8 cellular contexts compared by ENCODE assay signal in the genomic region with DNA sequence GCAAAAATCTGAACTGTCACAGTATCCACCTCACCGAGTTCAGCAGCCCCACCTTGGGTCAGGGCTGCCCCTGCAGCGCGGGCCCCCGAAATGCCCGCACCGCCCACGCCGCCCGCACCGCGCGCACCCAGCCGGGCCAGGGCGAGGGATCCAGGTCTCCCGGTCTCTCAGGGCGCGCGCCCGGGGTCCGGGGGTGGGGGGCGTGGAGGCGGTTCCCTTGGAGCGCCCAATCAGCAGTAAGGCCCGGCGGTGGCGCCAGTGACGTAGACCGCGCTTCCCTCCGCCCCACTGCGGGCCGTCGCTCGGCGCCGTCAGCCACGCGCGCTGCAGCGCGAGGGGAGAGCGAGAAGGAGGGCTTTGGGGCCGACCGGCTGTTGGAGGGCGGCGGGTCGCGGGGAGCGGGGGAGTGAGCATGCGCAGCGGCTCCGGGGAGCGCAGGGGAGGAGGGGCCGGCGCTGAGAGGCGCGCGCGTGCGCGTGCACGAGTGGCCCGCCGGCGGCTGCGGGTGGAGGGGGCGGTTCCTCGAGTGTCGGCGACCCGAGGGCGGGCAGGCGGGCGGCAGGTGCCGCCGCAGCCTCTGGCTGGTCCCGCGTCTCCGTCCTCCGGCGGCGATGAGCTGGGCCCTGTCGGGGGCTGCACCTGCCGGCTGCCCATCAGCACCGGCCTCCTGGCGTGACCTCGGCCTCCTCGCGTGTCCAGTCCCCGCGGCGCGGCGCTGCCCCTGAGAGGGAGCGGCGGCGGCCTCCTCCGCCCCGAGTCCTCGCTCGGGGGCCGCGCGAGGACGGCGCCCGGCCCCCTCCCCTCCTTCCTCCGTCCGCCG. TPM values are rescaled to one million over a fixed set of nuclear protein-coding genes. Genes with fewer than 3 reads are reported as not detected.
DNase-seq lines count a peak whose midpoint lies in the region; ATAC-seq, FAIRE-seq and TF ChIP-seq lines count a peak whose summit lies in the region.

A gene with protein sequence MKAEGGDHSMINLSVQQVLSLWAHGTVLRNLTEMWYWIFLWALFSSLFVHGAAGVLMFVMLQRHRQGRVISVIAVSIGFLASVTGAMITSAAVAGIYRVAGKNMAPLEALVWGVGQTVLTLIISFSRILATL (plus strand): TSS at position 521 of the 820 bp plus-strand sequence. CDS start 529 bp downstream, outside the sequence.

- H3K36me3 ChIP-seq in bronchial epithelial cell (ENCODE audit: control insufficient read depth, insufficient read depth, low read length), result no peaks in the 10 kb centered on the region

- peaks cover 18% of the 10 kb centered on the region for H3K4me1 Mint-ChIP-seq in WTC11

- DNase-seq in AG09309 (ENCODE audit: low read depth), result peak; percentile 31
- peak; percentile 98 for DNase-seq in NCI-H2227 (lab: John Stamatoyannopoulos, UW; ENCODE audit: unreplicated experiment)
- DNase-seq in WTC11 (ENCODE audit: low spot score), result peak; percentile 85
- peak; percentile 23 for DNase-seq in bronchial epithelial cell (ENCODE audit: low read depth)
- DNase-seq in iris pigment epithelial cell (ENCODE audit: low read depth), result peak; percentile 82
- peak; percentile 87 to 90 for DNase-seq in stimulated activated CD4-positive, alpha-beta T cell treated with anti-CD3 and anti-CD28 coated beads, Interleukin-12 subunit alpha, Interleukin-12 subunit beta, amount 100 ng/mL, for 24 hours (ENCODE audit: low read depth in 2 of 2)

- H3K4me3 ChIP-seq in AG09309 (ENCODE audit: control insufficient read depth, low read depth, low read length), result peak within 1 kb of the TSS; percentile 75
- peak within 1 kb of the TSS; percentile 56 for H3K4me3 ChIP-seq in bronchial epithelial cell (ENCODE audit: low read depth, low read length)

- TF ChIP-seq CTCF in AG09309 (IDR thresholded peaks at IDR 0.05; ENCODE audit: control insufficient read depth, insufficient read depth, low read depth, low read length, missing control alignments) (no peak), WTC11 (IDR thresholded peaks at IDR 0.05) (no peak), bronchial epithelial cell (IDR thresholded peaks at IDR 0.05; ENCODE audit: insufficient read depth, low read length, severe bottlenecking) (no peak)

- no peaks in the 10 kb centered on the region for H3K9me3 Mint-ChIP-seq in WTC11

- in situ Hi-C loops in GM18951 (cut with MboI; ENCODE audit: low sequenced_read_pairs, unreplicated experiment), result no loop called here

- no peak within 1 kb of the TSS for H3K27ac Mint-ChIP-seq in WTC11

- TF ChIP-seq POLR2A in GM18951 (IDR thresholded peaks at IDR 0.05; ENCODE audit: extremely low read depth, insufficient read depth, insufficient read length), result peak; percentile 66

- peak; percentile 98 for ATAC-seq in HG03175 (IDR thresholded peaks at IDR 0.05; ENCODE audit: unreplicated experiment)
- ATAC-seq in WTC11, result peak; percentile 91

- POLR2A ChIA-PET in WTC11 (lab: Charles Lee), result interaction anchor here (0.7 kb wide), 1 partner anchor 390 kb away, joined by 3 read pairs; no protein-coding TSS in a partner anchor

- H3K36me3 Mint-ChIP-seq in WTC11, result no peaks in the 10 kb centered on the region

- peaks cover 6% of the 10 kb centered on the region for H3K27me3 ChIP-seq in bronchial epithelial cell (ENCODE audit: control insufficient read depth, insufficient read depth, low read length)

- H3K4me3 Mint-ChIP-seq in WTC11, result peak within 1 kb of the TSS; percentile 76

- FAIRE-seq in bronchial epithelial cell (lab: Jason Lieb, UNC), result no peak

- H3K27me3 Mint-ChIP-seq in WTC11 (ENCODE audit: low read depth), result peaks cover 20% of the 10 kb centered on the region

- CTCF ChIA-PET in WTC11 (lab: Charles Lee), result interaction anchor here (0.6 to 1.0 kb wide), 2 partner anchors 41 to 583 kb away, joined by 3 to 4 read pairs; no protein-coding TSS in a partner anchor

TF ChIP-seq in WTC11, 78 proteins besides CTCF, POLR2A, EP300 and RAD21 (continues in another document):
- TF ChIP-seq NFYB (CRISPR knock-in tag; conservative IDR thresholded peaks at IDR 0.05; ENCODE audit: low read depth) (peak; percentile 61; the same call in 1 of the 2 replicates), ESRRA (CRISPR knock-in tag; IDR thresholded peaks at IDR 0.05; ENCODE audit: borderline replicate concordance) (0 out of 2 replicates have a peak, but pooled peaks have one; percentile 39), ZNF416 (CRISPR knock-in tag; IDR thresholded peaks at IDR 0.05) (no peak), SP1 (CRISPR knock-in tag; conservative IDR thresholded peaks at IDR 0.05) (peak; percentile 91), EMX1 (CRISPR knock-in tag; IDR thresholded peaks at IDR 0.05) (no peak)
- TF ChIP-seq, protein P1, sequence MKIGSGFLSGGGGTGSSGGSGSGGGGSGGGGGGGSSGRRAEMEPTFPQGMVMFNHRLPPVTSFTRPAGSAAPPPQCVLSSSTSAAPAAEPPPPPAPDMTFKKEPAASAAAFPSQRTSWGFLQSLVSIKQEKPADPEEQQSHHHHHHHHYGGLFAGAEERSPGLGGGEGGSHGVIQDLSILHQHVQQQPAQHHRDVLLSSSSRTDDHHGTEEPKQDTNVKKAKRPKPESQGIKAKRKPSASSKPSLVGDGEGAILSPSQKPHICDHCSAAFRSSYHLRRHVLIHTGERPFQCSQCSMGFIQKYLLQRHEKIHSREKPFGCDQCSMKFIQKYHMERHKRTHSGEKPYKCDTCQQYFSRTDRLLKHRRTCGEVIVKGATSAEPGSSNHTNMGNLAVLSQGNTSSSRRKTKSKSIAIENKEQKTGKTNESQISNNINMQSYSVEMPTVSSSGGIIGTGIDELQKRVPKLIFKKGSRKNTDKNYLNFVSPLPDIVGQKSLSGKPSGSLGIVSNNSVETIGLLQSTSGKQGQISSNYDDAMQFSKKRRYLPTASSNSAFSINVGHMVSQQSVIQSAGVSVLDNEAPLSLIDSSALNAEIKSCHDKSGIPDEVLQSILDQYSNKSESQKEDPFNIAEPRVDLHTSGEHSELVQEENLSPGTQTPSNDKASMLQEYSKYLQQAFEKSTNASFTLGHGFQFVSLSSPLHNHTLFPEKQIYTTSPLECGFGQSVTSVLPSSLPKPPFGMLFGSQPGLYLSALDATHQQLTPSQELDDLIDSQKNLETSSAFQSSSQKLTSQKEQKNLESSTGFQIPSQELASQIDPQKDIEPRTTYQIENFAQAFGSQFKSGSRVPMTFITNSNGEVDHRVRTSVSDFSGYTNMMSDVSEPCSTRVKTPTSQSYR (CRISPR knock-in tag; IDR thresholded peaks at IDR 0.05), result 0 out of 2 replicates have a peak, but pooled peaks have one; percentile 34
- TF ChIP-seq, protein P2, sequence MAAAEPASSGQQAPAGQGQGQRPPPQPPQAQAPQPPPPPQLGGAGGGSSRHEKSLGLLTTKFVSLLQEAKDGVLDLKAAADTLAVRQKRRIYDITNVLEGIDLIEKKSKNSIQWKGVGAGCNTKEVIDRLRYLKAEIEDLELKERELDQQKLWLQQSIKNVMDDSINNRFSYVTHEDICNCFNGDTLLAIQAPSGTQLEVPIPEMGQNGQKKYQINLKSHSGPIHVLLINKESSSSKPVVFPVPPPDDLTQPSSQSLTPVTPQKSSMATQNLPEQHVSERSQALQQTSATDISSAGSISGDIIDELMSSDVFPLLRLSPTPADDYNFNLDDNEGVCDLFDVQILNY (CRISPR knock-in tag; IDR thresholded peaks at IDR 0.05), result peak; percentile 82
- TF ChIP-seq, protein P3, sequence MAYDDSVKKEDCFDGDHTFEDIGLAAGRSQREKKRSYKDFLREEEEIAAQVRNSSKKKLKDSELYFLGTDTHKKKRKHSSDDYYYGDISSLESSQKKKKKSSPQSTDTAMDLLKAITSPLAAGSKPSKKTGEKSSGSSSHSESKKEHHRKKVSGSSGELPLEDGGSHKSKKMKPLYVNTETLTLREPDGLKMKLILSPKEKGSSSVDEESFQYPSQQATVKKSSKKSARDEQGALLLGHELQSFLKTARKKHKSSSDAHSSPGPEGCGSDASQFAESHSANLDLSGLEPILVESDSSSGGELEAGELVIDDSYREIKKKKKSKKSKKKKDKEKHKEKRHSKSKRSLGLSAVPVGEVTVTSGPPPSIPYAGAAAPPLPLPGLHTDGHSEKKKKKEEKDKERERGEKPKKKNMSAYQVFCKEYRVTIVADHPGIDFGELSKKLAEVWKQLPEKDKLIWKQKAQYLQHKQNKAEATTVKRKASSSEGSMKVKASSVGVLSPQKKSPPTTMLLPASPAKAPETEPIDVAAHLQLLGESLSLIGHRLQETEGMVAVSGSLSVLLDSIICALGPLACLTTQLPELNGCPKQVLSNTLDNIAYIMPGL (CRISPR knock-in tag; IDR thresholded peaks at IDR 0.05), result peak; percentile 82
- TF ChIP-seq, protein P4, sequence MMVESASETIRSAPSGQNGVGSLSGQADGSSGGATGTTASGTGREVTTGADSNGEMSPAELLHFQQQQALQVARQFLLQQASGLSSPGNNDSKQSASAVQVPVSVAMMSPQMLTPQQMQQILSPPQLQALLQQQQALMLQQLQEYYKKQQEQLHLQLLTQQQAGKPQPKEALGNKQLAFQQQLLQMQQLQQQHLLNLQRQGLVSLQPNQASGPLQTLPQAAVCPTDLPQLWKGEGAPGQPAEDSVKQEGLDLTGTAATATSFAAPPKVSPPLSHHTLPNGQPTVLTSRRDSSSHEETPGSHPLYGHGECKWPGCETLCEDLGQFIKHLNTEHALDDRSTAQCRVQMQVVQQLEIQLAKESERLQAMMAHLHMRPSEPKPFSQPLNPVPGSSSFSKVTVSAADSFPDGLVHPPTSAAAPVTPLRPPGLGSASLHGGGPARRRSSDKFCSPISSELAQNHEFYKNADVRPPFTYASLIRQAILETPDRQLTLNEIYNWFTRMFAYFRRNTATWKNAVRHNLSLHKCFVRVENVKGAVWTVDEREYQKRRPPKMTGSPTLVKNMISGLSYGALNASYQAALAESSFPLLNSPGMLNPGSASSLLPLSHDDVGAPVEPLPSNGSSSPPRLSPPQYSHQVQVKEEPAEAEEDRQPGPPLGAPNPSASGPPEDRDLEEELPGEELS (CRISPR knock-in tag; IDR thresholded peaks at IDR 0.05), result peak; percentile 46; the same call in 1 of the 2 replicates
- TF ChIP-seq, protein P5, sequence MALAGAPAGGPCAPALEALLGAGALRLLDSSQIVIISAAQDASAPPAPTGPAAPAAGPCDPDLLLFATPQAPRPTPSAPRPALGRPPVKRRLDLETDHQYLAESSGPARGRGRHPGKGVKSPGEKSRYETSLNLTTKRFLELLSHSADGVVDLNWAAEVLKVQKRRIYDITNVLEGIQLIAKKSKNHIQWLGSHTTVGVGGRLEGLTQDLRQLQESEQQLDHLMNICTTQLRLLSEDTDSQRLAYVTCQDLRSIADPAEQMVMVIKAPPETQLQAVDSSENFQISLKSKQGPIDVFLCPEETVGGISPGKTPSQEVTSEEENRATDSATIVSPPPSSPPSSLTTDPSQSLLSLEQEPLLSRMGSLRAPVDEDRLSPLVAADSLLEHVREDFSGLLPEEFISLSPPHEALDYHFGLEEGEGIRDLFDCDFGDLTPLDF (CRISPR knock-in tag; IDR thresholded peaks at IDR 0.05), result 0 out of 2 replicates have a peak, but pooled peaks have one; percentile 48

RNA-seq across cellular contexts. Expression of the gene that starts here (rescaled TPM):
- total RNA-seq in WTC11 (2021), result 3.5 to 5.4 TPM (median 5.2 TPM) in 3 replicates
- total RNA-seq in bronchial epithelial cell, result under 0.01 and 0.13 TPM in 2 replicates

Comparison
In these comparisons a context has a peak if more than half of its experiments do, and no peak if none do; other contexts are left out.
1. Peak in every context shown above with its lines: DNase-seq, ATAC-seq and H3K4me3 ChIP-seq.
2. Peak in DNase-seq and H3K4me3 ChIP-seq in bronchial epithelial cell; RNA of the gene not detected or under 1 TPM.
3. DNase-seq: peak in every context shown above with its lines; median percentile 98 in NCI-H2227; 88 in stimulated activated CD4-positive, alpha-beta T cell treated with anti-CD3 and anti-CD28 coated beads, Interleukin-12 subunit alpha, Interleukin-12 subunit beta, amount 100 ng/mL, for 24 hours; 85 in WTC11; 82 in iris pigment epithelial cell; 31 in AG09309; 23 in bronchial epithelial cell.